1 cellular context compared by ENCODE assay signal in the genomic region with DNA sequence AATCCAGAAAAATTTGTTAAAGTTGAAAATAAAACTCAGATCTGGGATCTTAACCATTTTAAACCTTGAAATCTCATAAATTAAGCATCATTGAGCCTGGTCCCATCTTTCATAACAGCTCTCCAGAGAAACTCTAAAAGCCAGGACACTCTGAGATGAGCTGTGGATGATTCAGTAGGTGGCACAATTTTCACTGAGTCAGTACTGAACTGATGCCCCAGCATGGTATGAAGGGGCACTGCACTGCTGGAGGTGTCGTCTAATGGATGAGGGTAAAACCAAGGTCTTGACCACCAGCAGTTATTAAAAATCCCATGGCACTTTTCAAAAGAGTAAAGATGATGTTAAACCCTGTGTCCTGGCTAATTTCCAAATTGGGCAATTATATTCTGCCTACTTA.
TF ChIP-seq lines count a peak whose summit lies in the region.

No MANE protein-coding gene starts in this region.

TF ChIP-seq in GM12878, 131 proteins besides CTCF, POLR2A, EP300 and RAD21 (continued from another document):
- no peak for TF ChIP-seq RAD51 (IDR thresholded peaks at IDR 0.05)
- TF ChIP-seq, protein P1, sequence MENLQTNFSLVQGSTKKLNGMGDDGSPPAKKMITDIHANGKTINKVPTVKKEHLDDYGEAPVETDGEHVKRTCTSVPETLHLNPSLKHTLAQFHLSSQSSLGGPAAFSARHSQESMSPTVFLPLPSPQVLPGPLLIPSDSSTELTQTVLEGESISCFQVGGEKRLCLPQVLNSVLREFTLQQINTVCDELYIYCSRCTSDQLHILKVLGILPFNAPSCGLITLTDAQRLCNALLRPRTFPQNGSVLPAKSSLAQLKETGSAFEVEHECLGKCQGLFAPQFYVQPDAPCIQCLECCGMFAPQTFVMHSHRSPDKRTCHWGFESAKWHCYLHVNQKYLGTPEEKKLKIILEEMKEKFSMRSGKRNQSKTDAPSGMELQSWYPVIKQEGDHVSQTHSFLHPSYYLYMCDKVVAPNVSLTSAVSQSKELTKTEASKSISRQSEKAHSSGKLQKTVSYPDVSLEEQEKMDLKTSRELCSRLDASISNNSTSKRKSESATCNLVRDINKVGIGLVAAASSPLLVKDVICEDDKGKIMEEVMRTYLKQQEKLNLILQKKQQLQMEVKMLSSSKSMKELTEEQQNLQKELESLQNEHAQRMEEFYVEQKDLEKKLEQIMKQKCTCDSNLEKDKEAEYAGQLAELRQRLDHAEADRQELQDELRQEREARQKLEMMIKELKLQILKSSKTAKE (IDR thresholded peaks at IDR 0.05; ENCODE audit: low read depth, poor library complexity, severe bottlenecking): no peak
- no peak for TF ChIP-seq ZNF622 (IDR thresholded peaks at IDR 0.05)
- TF ChIP-seq MEF2A (IDR thresholded peaks at IDR 0.05; ENCODE audit: insufficient read depth, low read depth, low read length): no peak
- TF ChIP-seq, protein P2, sequence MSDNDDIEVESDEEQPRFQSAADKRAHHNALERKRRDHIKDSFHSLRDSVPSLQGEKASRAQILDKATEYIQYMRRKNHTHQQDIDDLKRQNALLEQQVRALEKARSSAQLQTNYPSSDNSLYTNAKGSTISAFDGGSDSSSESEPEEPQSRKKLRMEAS (IDR thresholded peaks at IDR 0.05; ENCODE audit: low read depth, low read length): no peak
- no peak for TF ChIP-seq NFYA (IDR thresholded peaks at IDR 0.05; ENCODE audit: borderline replicate concordance, low read depth, low read length)
